In genomic region chr2:27212626-27213471, GRCh38 we compare ENCODE assay signal across 8 cellular contexts. TPM values are rescaled to one million over a fixed set of nuclear protein-coding genes. Genes with fewer than 3 reads are reported as not detected.
DNase-seq lines count a peak whose midpoint lies in the region; ATAC-seq, FAIRE-seq and TF ChIP-seq lines count a peak whose summit lies in the region.

No MANE protein-coding gene starts in this region.

- TF ChIP-seq CTCF in HL-60 (IDR thresholded peaks at IDR 0.05; ENCODE audit: insufficient read depth, low read length) (no peak), bronchial epithelial cell (IDR thresholded peaks at IDR 0.05; ENCODE audit: insufficient read depth, low read length, severe bottlenecking) (no peak), GM10248 (IDR thresholded peaks at IDR 0.05; ENCODE audit: control extremely low read depth, extremely low read depth, low read depth, missing control alignments) (no peak)

- CTCF ChIA-PET in GM10248 (lab: Yijun Ruan, JAX), result interaction anchor here (1.0 to 2.0 kb wide), 4 partner anchors 7 to 126 kb away, joined by 3 to 4 read pairs (median 3); partner anchors contain the start of gene KHK

- H3K36me3 ChIP-seq in ACC112 (ENCODE audit: insufficient read depth, low read length) (no peaks in the 10 kb centered on the region), SK-N-MC (ENCODE audit: insufficient read depth, low read length) (peaks cover 42% of the 10 kb centered on the region), bronchial epithelial cell (ENCODE audit: control insufficient read depth, insufficient read depth, low read length) (peaks cover 6% of the 10 kb centered on the region)

- peaks cover 15% of the 10 kb centered on the region for H3K4me1 ChIP-seq in ACC112 (ENCODE audit: control insufficient read depth, insufficient read depth, low read length, unreplicated experiment)

- H2AFZ ChIP-seq in ACC112 (ENCODE audit: low read length, unreplicated experiment), result peak overlapping the region; percentile 88

- POLR2A ChIA-PET in GM10248 (lab: Yijun Ruan, JAX), result no interaction called here

- H3K9me3 ChIP-seq in SK-N-MC (ENCODE audit: low read depth, low read length), result no peaks in the 10 kb centered on the region

- H3K4me3 ChIP-seq in ACC112 (ENCODE audit: low read depth, low read length), result peak overlapping the region; percentile 83
- H3K4me3 ChIP-seq in HL-60 (replicated peaks; ENCODE audit: insufficient read depth, low read length), result peak overlapping the region; percentile 87
- peak overlapping the region; percentile 80 for H3K4me3 ChIP-seq in SK-N-MC
- H3K4me3 ChIP-seq in bronchial epithelial cell (ENCODE audit: low read depth, low read length), result peak overlapping the region; percentile 62

- peak; percentile 10 for ATAC-seq in GM18498 (IDR thresholded peaks at IDR 0.05; ENCODE audit: unreplicated experiment)
- peak; percentile 4 for ATAC-seq in left lobe of liver

- H3K9ac ChIP-seq in SK-N-MC (ENCODE audit: insufficient read length), result peak overlapping the region; percentile 97

- peak in 1 of 2 experiments; percentile 59 for DNase-seq in HL-60 (ENCODE audit: low read depth in 1 of 2, low spot score in 1 of 2)
- no peak for DNase-seq in SK-N-MC (ENCODE audit: low read depth, low spot score)
- DNase-seq in bronchial epithelial cell (ENCODE audit: low read depth), result peak; percentile 56
- DNase-seq in left lobe of liver (ENCODE audit: low spot score), result no peak
- peak in 5 of 49 donors; percentile 12 to 49 (median 28) for DNase-seq in substantia nigra (lab: John Stamatoyannopoulos, UW)
- DNase-seq in GM10248 (ENCODE audit: extremely low spot score), result no peak

- peak overlapping the region; percentile 82 for H3K27ac ChIP-seq in ACC112 (ENCODE audit: low read depth, low read length)
- H3K27ac ChIP-seq in HL-60 (replicated peaks), result peak overlapping the region; percentile 98
- peak overlapping the region; percentile 93 for H3K27ac ChIP-seq in SK-N-MC
- H3K27ac ChIP-seq in substantia nigra (ENCODE audit: low read depth, low read length, poor library complexity, severe bottlenecking), result peak overlapping the region; percentile 92

- H3K27me3 ChIP-seq in ACC112 (ENCODE audit: insufficient read depth, low read length), result no peaks in the 10 kb centered on the region
- H3K27me3 ChIP-seq in HL-60 (ENCODE audit: insufficient read depth, poor library complexity, severe bottlenecking), result no peaks in the 10 kb centered on the region
- no peaks in the 10 kb centered on the region for H3K27me3 ChIP-seq in bronchial epithelial cell (ENCODE audit: control insufficient read depth, insufficient read depth, low read length)

- FAIRE-seq in bronchial epithelial cell (lab: Jason Lieb, UNC), result no peak

- H3K79me2 ChIP-seq in ACC112 (ENCODE audit: control insufficient read depth, insufficient read depth, low read length, unreplicated experiment), result peaks cover 15% of the 10 kb centered on the region

RNA-seq across cellular contexts. Expression of gene SLC5A6, which starts 0.8 kb away (rescaled TPM):
- 6.3 and 21.1 TPM in 2 replicates for total RNA-seq in bronchial epithelial cell
- 72.6 TPM for total RNA-seq in left lobe of liver

RNA-seq across cellular contexts. Expression of gene ATRAID, which starts 1.0 kb away (rescaled TPM):
- total RNA-seq in bronchial epithelial cell (184 and 257 TPM in 2 replicates), left lobe of liver (31.8 TPM)

RNA-seq across cellular contexts. Expression of gene CAD, which starts 4.3 kb away (rescaled TPM):
- total RNA-seq in bronchial epithelial cell, result 21.6 and 24.3 TPM in 2 replicates
- total RNA-seq in left lobe of liver, result 14.9 TPM

RNA-seq across cellular contexts. Expression of gene SLC30A3, which starts 50.0 kb away (rescaled TPM):
- total RNA-seq in bronchial epithelial cell (not detected in 2 replicates), left lobe of liver (not detected)
